8 cellular contexts compared by ENCODE assay signal in the genomic region with DNA sequence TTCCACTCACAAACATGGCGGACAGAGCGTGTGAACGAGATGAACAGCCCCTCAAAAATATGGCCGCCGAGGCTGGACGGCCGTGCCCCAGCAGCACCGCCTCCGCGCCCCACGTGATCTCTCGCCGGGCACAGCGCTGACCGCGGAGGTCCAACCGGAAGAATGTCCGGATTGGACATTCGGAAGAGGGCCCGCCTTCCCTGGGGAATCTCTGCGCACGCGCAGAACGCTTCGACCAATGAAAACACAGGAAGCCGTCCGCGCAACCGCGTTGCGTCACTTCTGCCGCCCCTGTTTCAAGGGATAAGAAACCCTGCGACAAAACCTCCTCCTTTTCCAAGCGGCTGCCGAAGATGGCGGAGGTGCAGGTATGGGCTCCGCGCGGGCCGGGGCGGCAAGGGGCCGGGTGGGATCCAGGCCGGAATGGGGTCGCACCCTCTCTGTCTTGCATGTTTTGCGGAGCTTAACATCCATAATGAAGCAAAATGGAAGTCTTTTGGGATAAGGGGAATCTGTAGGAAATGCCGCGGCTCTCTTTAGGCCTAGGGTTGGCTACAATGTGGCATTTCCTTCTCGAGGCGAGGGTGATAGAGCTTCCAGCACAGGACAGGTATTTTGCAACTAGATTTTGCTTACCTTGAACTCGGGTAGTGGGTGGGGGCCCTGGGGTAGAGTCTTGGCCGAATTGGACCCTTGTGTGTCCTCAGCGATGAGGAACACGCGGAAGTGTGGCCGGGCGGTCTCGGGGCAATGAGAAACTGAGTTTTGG. TPM values are rescaled to one million over a fixed set of nuclear protein-coding genes. Genes with fewer than 3 reads are reported as not detected.
DNase-seq lines count a peak whose midpoint lies in the region; TF ChIP-seq lines count a peak whose summit lies in the region.

A gene (plus strand): TSS at position 332 of the 769 bp plus-strand sequence. CDS start 22 bp downstream, at position 354.

- CTCF ChIA-PET in HEK293T (lab: Yijun Ruan, JAX): no interaction called here

- peak; percentile 95 for DNase-seq in GF-D8 (lab: John Stamatoyannopoulos, UW)
- peak; percentile 98 for DNase-seq in HEK293T (ENCODE audit: extremely low spot score)
- DNase-seq in MV-4-11 (lab: John Stamatoyannopoulos, UW): peak; percentile 100
- peak; percentile 99 for DNase-seq in SK-MEL-5 (ENCODE audit: low read depth, low spot score)
- DNase-seq in activated naive CD4-positive, alpha-beta T cell treated with Interleukin-2 at 50 U/mL for 16 hours: peak; percentile 100
- peak; percentile 99 for DNase-seq in foreskin melanocyte

- H2AFZ ChIP-seq in neuron (ENCODE audit: low read depth, low read length): no peak within 1 kb of the TSS

- no peaks in the 10 kb centered on the region for H3K9me3 ChIP-seq in neuron (ENCODE audit: low read length)
- no peaks in the 10 kb centered on the region for H3K9me3 ChIP-seq in subcutaneous abdominal adipose tissue (ENCODE audit: control insufficient read depth in 5 of 5, low read length in 5 of 5)

- H3K4me3 ChIP-seq in neuron (ENCODE audit: low read length) (peak within 1 kb of the TSS; percentile 92), subcutaneous abdominal adipose tissue (ENCODE audit: low read depth in 1 of 5, low read length in 5 of 5) (peak within 1 kb of the TSS; percentile 95 to 100 (median 99))

- H3K27ac ChIP-seq in subcutaneous abdominal adipose tissue (ENCODE audit: low read depth, low read length): peak within 1 kb of the TSS; percentile 86

- POLR2A ChIA-PET in HEK293T (lab: Yijun Ruan, JAX): interaction anchor here (1.1 to 1.9 kb wide), 5 partner anchors 8 to 153 kb away, joined by 3 to 15 read pairs (median 7); a partner anchor contains a TSS

- H3K4me1 ChIP-seq in neuron (ENCODE audit: insufficient read depth, low read length): peaks cover 19% of the 10 kb centered on the region
- H3K4me1 ChIP-seq in subcutaneous abdominal adipose tissue (ENCODE audit: control insufficient read depth in 5 of 5, insufficient read depth in 5 of 5, low read length in 5 of 5): peaks cover 11 to 34% (median 30%) of the 10 kb centered on the region in 5 donors

- H3K27me3 ChIP-seq in neuron (ENCODE audit: insufficient read depth, low read length) (no peaks in the 10 kb centered on the region), subcutaneous abdominal adipose tissue (ENCODE audit: control insufficient read depth in 5 of 5, insufficient read depth in 4 of 5, low read length in 5 of 5) (peaks cover 0 to 3% (median 0%) of the 10 kb centered on the region in 5 donors)

- peak within 1 kb of the TSS; percentile 89 to 99 (median 98) for H3K9ac ChIP-seq in subcutaneous abdominal adipose tissue (ENCODE audit: low read length in 5 of 5)

- in situ Hi-C loops in SK-MEL-5 (cut with HindIII; ENCODE audit: low pct_unique_long_range_greater_than_20kb, low sequenced_read_pairs): no loop called here

- H3K36me3 ChIP-seq in neuron (ENCODE audit: insufficient read depth, low read length) (peaks cover 34% of the 10 kb centered on the region), subcutaneous abdominal adipose tissue (ENCODE audit: control insufficient read depth in 5 of 5, insufficient read depth in 5 of 5, low read length in 5 of 5) (peaks cover 0 to 36% (median 31%) of the 10 kb centered on the region in 5 donors)

TF ChIP-seq in HEK293T, 16 proteins besides CTCF, POLR2A, EP300 and RAD21:
- TF ChIP-seq FOXM1 (IDR thresholded peaks at IDR 0.05; ENCODE audit: borderline replicate concordance) (no peak), TARDBP (IDR thresholded peaks at IDR 0.05) (no peak; the same call in 1 of the 2 replicates), ARNT (IDR thresholded peaks at IDR 0.05) (no peak), LEF1 (IDR thresholded peaks at IDR 0.05; ENCODE audit: borderline replicate concordance) (no peak), ELF4 (IDR thresholded peaks at IDR 0.05) (peak; percentile 94), HDGF (IDR thresholded peaks at IDR 0.05; ENCODE audit: borderline replicate concordance) (no peak), FOXA1 (IDR thresholded peaks at IDR 0.05) (no peak), ZNF384 (IDR thresholded peaks at IDR 0.05) (no peak), SP1 (IDR thresholded peaks at IDR 0.05) (no peak), BHLHE40 (IDR thresholded peaks at IDR 0.05; ENCODE audit: borderline replicate concordance) (no peak), L3MBTL2 (conservative IDR thresholded peaks at IDR 0.05) (no peak; the same call in 1 of the 2 replicates), NFRKB (IDR thresholded peaks at IDR 0.05) (peak; percentile 80)

RNA-seq across cellular contexts. Expression of the gene that starts here (rescaled TPM):
- total RNA-seq in SK-MEL-5 (2014; rRNA removed; shearing (Covaris generic)): 3,128 and 3,479 TPM in 2 replicates
- polyA plus RNA-seq in SK-MEL-5 (2015; cell fraction: cytosol; rRNA removed): 2,560 and 3,571 TPM in 2 replicates
- polyA plus RNA-seq in SK-MEL-5 (2015; cell fraction: nucleus; rRNA removed): 747 and 889 TPM in 2 replicates

Comparison
In these comparisons a context has a peak if more than half of its experiments do, and no peak if none do; other contexts are left out.
1. Peak in every context shown above with its lines: DNase-seq, H3K4me3 ChIP-seq and H3K27ac ChIP-seq.